2 cellular contexts compared by ENCODE assay signal in the genomic region with DNA sequence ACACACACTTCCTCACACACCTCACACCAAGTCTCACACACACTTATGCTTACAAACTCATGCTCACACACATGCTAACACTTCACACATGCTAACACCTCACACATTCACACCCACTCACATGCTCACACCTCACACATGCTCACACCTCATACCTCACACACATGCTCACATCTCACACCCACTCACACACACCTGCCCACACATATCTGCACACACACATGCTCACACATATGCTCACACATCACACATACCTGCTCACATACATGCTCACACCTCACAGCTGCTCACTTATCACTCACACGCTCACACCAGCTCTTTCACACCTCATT.
TF ChIP-seq lines count a peak whose summit lies in the region.

No MANE protein-coding gene starts in this region.

TF ChIP-seq in GM12891, 5 proteins besides CTCF, POLR2A, EP300 and RAD21:
- no peak for TF ChIP-seq POU2F2 (IDR thresholded peaks at IDR 0.05; ENCODE audit: low read depth, low read length)
- TF ChIP-seq TAF1 (IDR thresholded peaks at IDR 0.05; ENCODE audit: low read depth, low read length): no peak
- TF ChIP-seq POLR2AphosphoS5 (IDR thresholded peaks at IDR 0.05; ENCODE audit: low read depth, low read length): no peak
- no peak for TF ChIP-seq SPI1 (IDR thresholded peaks at IDR 0.05; ENCODE audit: low read depth, low read length)
- no peak for TF ChIP-seq PAX5 (IDR thresholded peaks at IDR 0.05; ENCODE audit: insufficient read depth, low read length, severe bottlenecking)

TF ChIP-seq in H1, 55 proteins besides CTCF, POLR2A, EP300 and RAD21:
- TF ChIP-seq, protein P1, sequence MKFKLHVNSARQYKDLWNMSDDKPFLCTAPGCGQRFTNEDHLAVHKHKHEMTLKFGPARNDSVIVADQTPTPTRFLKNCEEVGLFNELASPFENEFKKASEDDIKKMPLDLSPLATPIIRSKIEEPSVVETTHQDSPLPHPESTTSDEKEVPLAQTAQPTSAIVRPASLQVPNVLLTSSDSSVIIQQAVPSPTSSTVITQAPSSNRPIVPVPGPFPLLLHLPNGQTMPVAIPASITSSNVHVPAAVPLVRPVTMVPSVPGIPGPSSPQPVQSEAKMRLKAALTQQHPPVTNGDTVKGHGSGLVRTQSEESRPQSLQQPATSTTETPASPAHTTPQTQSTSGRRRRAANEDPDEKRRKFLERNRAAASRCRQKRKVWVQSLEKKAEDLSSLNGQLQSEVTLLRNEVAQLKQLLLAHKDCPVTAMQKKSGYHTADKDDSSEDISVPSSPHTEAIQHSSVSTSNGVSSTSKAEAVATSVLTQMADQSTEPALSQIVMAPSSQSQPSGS (IDR thresholded peaks at IDR 0.05; ENCODE audit: low read length): no peak
- TF ChIP-seq EZH2 (IDR thresholded peaks at IDR 0.05; ENCODE audit: low read depth, low read length, severe bottlenecking) (no peak), HDAC6 (IDR thresholded peaks at IDR 0.05; ENCODE audit: low read depth, low read length) (no peak), BRCA1 (IDR thresholded peaks at IDR 0.05; ENCODE audit: low read depth, low read length) (no peak), CHD1 (IDR thresholded peaks at IDR 0.05; ENCODE audit: low read depth, low read length) (no peak), TCF12 (IDR thresholded peaks at IDR 0.05; ENCODE audit: low read depth, low read length) (no peak), BACH1 (IDR thresholded peaks at IDR 0.05; ENCODE audit: low read length) (no peak), SIX5 (IDR thresholded peaks at IDR 0.05; ENCODE audit: low read depth, low read length) (no peak), SP1 (IDR thresholded peaks at IDR 0.05; ENCODE audit: low read depth, low read length) (no peak), CEBPB (IDR thresholded peaks at IDR 0.05; ENCODE audit: low read depth, low read length) (no peak), GABPA (IDR thresholded peaks at IDR 0.05; ENCODE audit: borderline replicate concordance, insufficient read depth, low read length) (no peak), CBX8 (IDR thresholded peaks at IDR 0.05; ENCODE audit: borderline replicate concordance, low read depth, low read length) (no peak), RBBP5 (IDR thresholded peaks at IDR 0.05; ENCODE audit: borderline replicate concordance, low read depth, low read length) (no peak), NRF1 (IDR thresholded peaks at IDR 0.05; ENCODE audit: low read depth, low read length) (no peak), SAP30 (IDR thresholded peaks at IDR 0.05; ENCODE audit: insufficient read depth, insufficient replicate concordance, low read length) (no peak), BCL11A (IDR thresholded peaks at IDR 0.05; ENCODE audit: low read depth in 2 of 2, low read length in 2 of 2) (no peak), SP4 (IDR thresholded peaks at IDR 0.05; ENCODE audit: low read length) (no peak), TBP (IDR thresholded peaks at IDR 0.05; ENCODE audit: low read depth, low read length) (no peak), SP2 (IDR thresholded peaks at IDR 0.05; ENCODE audit: low read length) (no peak)
- TF ChIP-seq, protein P2, sequence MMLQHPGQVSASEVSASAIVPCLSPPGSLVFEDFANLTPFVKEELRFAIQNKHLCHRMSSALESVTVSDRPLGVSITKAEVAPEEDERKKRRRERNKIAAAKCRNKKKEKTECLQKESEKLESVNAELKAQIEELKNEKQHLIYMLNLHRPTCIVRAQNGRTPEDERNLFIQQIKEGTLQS (IDR thresholded peaks at IDR 0.05; ENCODE audit: insufficient read depth, low read depth, low read length): no peak
